In the genomic region with DNA sequence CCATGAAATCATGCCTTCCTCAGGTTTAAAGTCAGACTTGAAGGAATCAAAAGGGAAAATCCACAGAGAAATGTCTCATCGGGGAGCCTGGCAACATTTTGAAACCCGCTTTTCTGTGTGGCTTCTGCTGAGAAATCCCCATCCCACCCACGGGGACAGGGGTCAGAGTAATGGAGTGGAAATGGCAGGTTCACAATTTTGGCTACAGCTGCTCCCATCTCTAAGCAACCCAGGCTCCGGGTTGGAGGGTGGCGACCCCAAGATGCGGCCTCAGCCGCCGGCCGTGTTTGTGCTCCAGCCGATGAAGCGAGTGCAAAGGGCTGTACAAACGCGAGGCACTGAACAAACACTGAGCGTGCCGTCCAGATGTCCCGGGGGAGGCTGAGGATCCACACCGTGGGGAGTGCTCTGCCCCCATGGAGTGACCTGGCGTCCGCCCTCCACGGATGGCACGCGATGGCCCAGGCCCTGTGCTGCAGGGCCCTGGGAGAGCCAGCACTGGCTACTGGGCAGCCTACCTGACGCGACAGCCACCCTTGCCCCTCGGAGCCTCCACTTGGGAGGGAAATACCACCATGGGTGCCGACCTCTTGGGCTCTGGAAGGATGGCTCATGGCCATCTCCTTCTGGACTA, we compare ENCODE assay signal across 10 cellular contexts. TPM values are rescaled to one million over a fixed set of nuclear protein-coding genes. Genes with fewer than 3 reads are reported as not detected.
DNase-seq lines count a peak whose midpoint lies in the region; ATAC-seq and TF ChIP-seq lines count a peak whose summit lies in the region.
"Had no signal": no experiment of that assay in that cellular context is flagged by ENCODE, and none has a peak within 500 bp of the region (broad histone marks: within the 10 kb centered on the region; RNA-seq: fewer than 3 reads in every experiment).

No MANE protein-coding gene starts in this region.

- intact Hi-C loops in dendritic cell treated with granulocyte-macrophage colony-stimulating factor and Interleukin-4, amounts not matched to agents 40 ng/mL and 50 ng/mL, for 4 days (cut with micrococcal nuclease): no loop called here
- intact Hi-C loops in psoas muscle (cut with DNase I): no loop called here

- no peaks in the 10 kb centered on the region for H3K9me3 Mint-ChIP-seq in dendritic cell treated with granulocyte-macrophage colony-stimulating factor and Interleukin-4, amounts not matched to agents 40 ng/mL and 50 ng/mL, for 4 days

- 79 to 87% (median 85%) methylated on average over 26 of the region's 26 CpGs for WGBS in psoas muscle, 3 donors

- peak; percentile 9 for ATAC-seq in GM21717 (IDR thresholded peaks at IDR 0.05; ENCODE audit: unreplicated experiment)
- ATAC-seq in psoas muscle: peak in 1 of 4 donors; percentile 15
- ATAC-seq in GM19351 (IDR thresholded peaks at IDR 0.05; ENCODE audit: unreplicated experiment): no peak
- ATAC-seq: K562 had no signal

- H3K27ac Mint-ChIP-seq in dendritic cell treated with granulocyte-macrophage colony-stimulating factor and Interleukin-4, amounts not matched to agents 40 ng/mL and 50 ng/mL, for 4 days: peak overlapping the region; percentile 96

- no peaks in the 10 kb centered on the region for H3K9me3 ChIP-seq in psoas muscle

- H3K27me3 Mint-ChIP-seq in dendritic cell treated with granulocyte-macrophage colony-stimulating factor and Interleukin-4, amounts not matched to agents 40 ng/mL and 50 ng/mL, for 4 days: no peaks in the 10 kb centered on the region

- H3K4me3 ChIP-seq in psoas muscle: no peak overlapping the region
- H3K4me3 ChIP-seq: K562 had no signal

- peaks cover 92% of the 10 kb centered on the region for H3K36me3 Mint-ChIP-seq in dendritic cell treated with granulocyte-macrophage colony-stimulating factor and Interleukin-4, amounts not matched to agents 40 ng/mL and 50 ng/mL, for 4 days (ENCODE audit: low read depth)

- H3K27ac ChIP-seq in psoas muscle: peak overlapping the region; percentile 36

- H3K4me3 Mint-ChIP-seq in dendritic cell treated with granulocyte-macrophage colony-stimulating factor and Interleukin-4, amounts not matched to agents 40 ng/mL and 50 ng/mL, for 4 days: peak overlapping the region; percentile 61

- DNase-seq in GM10266 (ENCODE audit: extremely low spot score): peak; percentile 50
- no peak for DNase-seq in psoas muscle
- DNase-seq in central memory CD4-positive, alpha-beta T cell: no peak
- no peak for DNase-seq in DMS 273 (lab: John Stamatoyannopoulos, UW; ENCODE audit: unreplicated experiment)
- DNase-seq in NCI-H1048 (lab: John Stamatoyannopoulos, UW): no peak
- DNase-seq: effector CD8-positive, alpha-beta T cell had no signal

- peaks cover 14% of the 10 kb centered on the region for H3K4me1 ChIP-seq in psoas muscle

- peaks cover 0 to 17% of the 10 kb centered on the region in 2 donors for H3K36me3 ChIP-seq in psoas muscle (ENCODE audit: insufficient read depth in 1 of 2, low read depth in 1 of 2)

- peaks cover 67% of the 10 kb centered on the region for H3K4me1 Mint-ChIP-seq in dendritic cell treated with granulocyte-macrophage colony-stimulating factor and Interleukin-4, amounts not matched to agents 40 ng/mL and 50 ng/mL, for 4 days (ENCODE audit: low read depth)

- TF ChIP-seq CTCF in GM10266 (IDR thresholded peaks at IDR 0.05; ENCODE audit: control insufficient read depth, insufficient read depth, low read depth, missing control alignments) (no peak), psoas muscle (IDR thresholded peaks at IDR 0.05) (no peak)

- H3K27me3 ChIP-seq in psoas muscle (ENCODE audit: insufficient read depth in 3 of 3, low read length in 2 of 3): no peaks in the 10 kb centered on the region

RNA-seq across cellular contexts. Expression of a gene that starts 22.2 kb away (rescaled TPM):
- total RNA-seq in psoas muscle: 10 to 100 TPM; 10.1 to 70.5 (median 30.0) TPM
- polyA plus RNA-seq in psoas muscle: 10 to 100 TPM in 2 of 3 donors, 1 to 10 TPM in 1; 9.5 to 21.7 (median 19.0) TPM

RNA-seq across cellular contexts. Expression of a gene that starts 39.1 kb away (rescaled TPM):
- 1 to 10 TPM; 5.2 to 8.9 (median 6.4) TPM for total RNA-seq in psoas muscle
- polyA plus RNA-seq in psoas muscle: 1 to 10 TPM; 2.0 to 4.9 (median 4.1) TPM

RNA-seq across cellular contexts. Expression of a gene that starts 43.2 kb away (rescaled TPM):
- 10 to 100 TPM; 23.3 to 44.5 (median 29.8) TPM for total RNA-seq in psoas muscle
- polyA plus RNA-seq in psoas muscle: 10 to 100 TPM; 26.8 to 49.9 (median 39.1) TPM

RNA-seq across cellular contexts. Expression of a gene that starts 43.9 kb away (rescaled TPM):
- 10 to 100 TPM; 23.7 to 45.0 (median 43.5) TPM for total RNA-seq in psoas muscle
- polyA plus RNA-seq in psoas muscle: 10 to 100 TPM; 23.7 to 43.8 (median 40.0) TPM
